In genomic region chr7:5035276-5035675, GRCh38 we compare ENCODE assay signal across 34 cellular contexts.
"Had no signal": no experiment of that assay in that cellular context is flagged by ENCODE, and none has a peak within 500 bp of the region (broad histone marks: within the 10 kb centered on the region; RNA-seq: fewer than 3 reads in every experiment).

No MANE protein-coding gene starts in this region.

- DNase-seq: Karpas-422, Kasumi-1, KG1, MG63, MM.1S, MV-4-11, NCI-H1048, NCI-H1092, NCI-H1092 treated with DMSO at 0.1 percent for 48 hours, NCI-H1105, NCI-H1105 treated with DMSO at 0.1 percent for 48 hours, NCI-H1417, NCI-H1417 treated with DMSO at 0.1 percent for 48 hours, NCI-H1436, NCI-H1436 treated with DMSO at 0.1 percent for 48 hours, NCI-H146, NCI-H1694, NCI-H1694 treated with DMSO at 0.1 percent for 48 hours, NCI-H187, NCI-H187 treated with DMSO at 0.1 percent for 48 hours, NCI-H1930, NCI-H2029, NCI-H2029 treated with DMSO at 0.1 percent for 48 hours, NCI-H2081, NCI-H2081 treated with DMSO at 0.1 percent for 48 hours, NCI-H2107, NCI-H2171, NCI-H2171 treated with DMSO at 0.1 percent for 48 hours, NCI-H2227 treated with DMSO at 0.1 percent for 48 hours, NCI-H226, NCI-H345, NCI-H446, NCI-H446 treated with DMSO at 0.1 percent for 48 hours had no signal

- H3K27ac ChIP-seq: KMS-11 had no signal

- H3K9me3 ChIP-seq: MG63 had no signal

- H3K36me3 ChIP-seq: MG63 had no signal

- H3K4me3 ChIP-seq: MG63 had no signal

- H3K27me3 ChIP-seq: MG63 had no signal

- H3K9ac ChIP-seq: KMS-11 had no signal

- H3K4me2 ChIP-seq: KMS-11 had no signal
